1 cellular context compared by ENCODE assay signal in genomic region chr4:52712172-52712990, GRCh38.
TF ChIP-seq lines count a peak whose summit lies in the region.

No MANE protein-coding gene starts in this region.

TF ChIP-seq in K562, 482 proteins besides CTCF, POLR2A, EP300 and RAD21 (continued from another document and continues in another):
- TF ChIP-seq ETS1 (conservative IDR thresholded peaks at IDR 0.05; ENCODE audit: control insufficient read depth, low read depth, low read length) (peak; percentile 80), THRAP3 (IDR thresholded peaks at IDR 0.05; ENCODE audit: borderline replicate concordance) (no peak), POU5F1 (IDR thresholded peaks at IDR 0.05; ENCODE audit: borderline replicate concordance, low read depth, low read length, partially characterized antibody) (peak; percentile 41), ZNF431 (CRISPR knock-in tag; IDR thresholded peaks at IDR 0.05) (peak; percentile 39; the same call in 1 of the 2 replicates), POLR3A (IDR thresholded peaks at IDR 0.05; ENCODE audit: borderline replicate concordance, extremely low read depth, insufficient read depth, insufficient read length) (no peak), GATAD2B (IDR thresholded peaks at IDR 0.05; ENCODE audit: borderline replicate concordance) (peak; percentile 24; the same call in 1 of the 2 replicates), CREB1 (IDR thresholded peaks at IDR 0.05) (peak; percentile 85), CREB1 (CRISPR knock-in tag; IDR thresholded peaks at IDR 0.05) (peak; percentile 73), RBFOX2 (IDR thresholded peaks at IDR 0.05; ENCODE audit: low read depth, low read length) (peak; percentile 100), CCNT2 (IDR thresholded peaks at IDR 0.05; ENCODE audit: borderline replicate concordance, extremely low read depth, insufficient read length, low read depth, low read length) (no peak), NEUROD1 (IDR thresholded peaks at IDR 0.05; ENCODE audit: borderline replicate concordance, low read depth, low read length, partially characterized antibody) (peak; percentile 32), BRF2 (IDR thresholded peaks at IDR 0.05; ENCODE audit: borderline replicate concordance, insufficient read depth, insufficient read length) (no peak), SRSF9 (IDR thresholded peaks at IDR 0.05; ENCODE audit: borderline replicate concordance, low read depth, low read length) (no peak), CTBP1 (IDR thresholded peaks at IDR 0.05; ENCODE audit: borderline replicate concordance) (peak; percentile 89), REST (CRISPR knock-in tag; IDR thresholded peaks at IDR 0.05; ENCODE audit: low read depth) (0 out of 2 replicates have a peak, but pooled peaks have one; percentile 40), TAF9B (IDR thresholded peaks at IDR 0.05; ENCODE audit: partially characterized antibody) (peak; percentile 75), ZBTB2 (IDR thresholded peaks at IDR 0.05) (no peak), HMGXB4 (CRISPR knock-in tag; IDR thresholded peaks at IDR 0.05) (peak; percentile 77; the same call in 1 of the 2 replicates), ZNF695 (CRISPR knock-in tag; IDR thresholded peaks at IDR 0.05) (no peak), E2F6 (IDR thresholded peaks at IDR 0.05; ENCODE audit: borderline replicate concordance in 1 of 2, extremely low read depth in 1 of 2, insufficient read depth in 1 of 2, insufficient read length in 1 of 2, low read depth in 1 of 2, low read length in 1 of 2, poor library complexity in 1 of 2, severe bottlenecking in 1 of 2) (peak; percentile 82 to 90), ZNF12 (CRISPR knock-in tag; IDR thresholded peaks at IDR 0.05) (0 out of 2 replicates have a peak, but pooled peaks have one; percentile 22), ZKSCAN1 (IDR thresholded peaks at IDR 0.05; ENCODE audit: low read depth, low read length) (no peak), ZNF274 (IDR thresholded peaks at IDR 0.05; ENCODE audit: borderline replicate concordance, low read depth, low read length) (no peak), ATF6 (CRISPR knock-in tag; IDR thresholded peaks at IDR 0.05) (no peak; the same call in 1 of the 2 replicates), ZFX (CRISPR knock-in tag; IDR thresholded peaks at IDR 0.05) (peak; percentile 72), EP400 (IDR thresholded peaks at IDR 0.05) (peak; percentile 89; the same call in 1 of the 2 replicates), POLR3G (IDR thresholded peaks at IDR 0.05; ENCODE audit: extremely low read depth, insufficient read length, insufficient replicate concordance) (no peak), POLR2AphosphoS5 (IDR thresholded peaks at IDR 0.05; ENCODE audit: control insufficient read depth, insufficient read depth, low read depth, low read length) (peak; percentile 90), FOXP1 (CRISPR knock-in tag; IDR thresholded peaks at IDR 0.05) (peak; percentile 76), BRCA1 (IDR thresholded peaks at IDR 0.05) (no peak), BRCA1 (CRISPR knock-in tag; IDR thresholded peaks at IDR 0.05) (no peak), FIP1L1 (IDR thresholded peaks at IDR 0.05; ENCODE audit: low read depth, low read length, poor library complexity, severe bottlenecking) (peak; percentile 90), CREBBP (IDR thresholded peaks at IDR 0.05; ENCODE audit: low read depth, low read length) (no peak), NCOA6 (IDR thresholded peaks at IDR 0.05) (no peak), ATF1 (CRISPR knock-in tag; IDR thresholded peaks at IDR 0.05) (peak; percentile 59; the same call in 1 of the 2 replicates), ATF1 (tag; IDR thresholded peaks at IDR 0.05) (peak; percentile 79), MCM3 (IDR thresholded peaks at IDR 0.05) (no peak), MTA1 (IDR thresholded peaks at IDR 0.05; ENCODE audit: borderline replicate concordance) (peak; percentile 91), ZNF316 (IDR thresholded peaks at IDR 0.05) (0 out of 2 replicates have a peak, but pooled peaks have one; percentile 28), ATF7 (IDR thresholded peaks at IDR 0.05) (peak; percentile 60), ZBTB9 (CRISPR knock-in tag; IDR thresholded peaks at IDR 0.05) (peak; percentile 72; the same call in 1 of the 2 replicates), RCOR1 (IDR thresholded peaks at IDR 0.05; ENCODE audit: borderline replicate concordance in 1 of 2, low read depth in 2 of 2, low read length in 2 of 2) (peak in 1 of 2 experiments; percentile 38; a peak in 1 of 4 replicates), HNRNPLL (IDR thresholded peaks at IDR 0.05; ENCODE audit: low read depth, low read length, poor library complexity, severe bottlenecking) (peak; percentile 75), DACH1 (IDR thresholded peaks at IDR 0.05; ENCODE audit: partially characterized antibody) (peak; percentile 65), LCOR (CRISPR knock-in tag; IDR thresholded peaks at IDR 0.05) (peak; percentile 70), TFAP4 (CRISPR knock-in tag; IDR thresholded peaks at IDR 0.05; ENCODE audit: borderline replicate concordance) (peak; percentile 98), PTBP1 (IDR thresholded peaks at IDR 0.05; ENCODE audit: low read depth, low read length) (peak; percentile 55; the same call in 1 of the 2 replicates), KAT7 (CRISPR knock-in tag; IDR thresholded peaks at IDR 0.05; ENCODE audit: borderline replicate concordance) (peak; percentile 94; the same call in 1 of the 2 replicates), HNRNPL (IDR thresholded peaks at IDR 0.05; ENCODE audit: low read depth, low read length) (peak; percentile 80; the same call in 1 of the 2 replicates), RBBP5 (IDR thresholded peaks at IDR 0.05; ENCODE audit: borderline replicate concordance, insufficient read depth, low read length, poor library complexity, severe bottlenecking) (peak; percentile 78), RAD51 (IDR thresholded peaks at IDR 0.05; ENCODE audit: borderline replicate concordance, low read depth) (0 out of 2 replicates have a peak, but pooled peaks have one; percentile 57), POLR2G (IDR thresholded peaks at IDR 0.05; ENCODE audit: low read depth, low read length) (peak; percentile 100), ZNF277 (CRISPR knock-in tag; IDR thresholded peaks at IDR 0.05; ENCODE audit: borderline replicate concordance) (no peak)
